1 cellular context compared by ENCODE assay signal in the genomic region with DNA sequence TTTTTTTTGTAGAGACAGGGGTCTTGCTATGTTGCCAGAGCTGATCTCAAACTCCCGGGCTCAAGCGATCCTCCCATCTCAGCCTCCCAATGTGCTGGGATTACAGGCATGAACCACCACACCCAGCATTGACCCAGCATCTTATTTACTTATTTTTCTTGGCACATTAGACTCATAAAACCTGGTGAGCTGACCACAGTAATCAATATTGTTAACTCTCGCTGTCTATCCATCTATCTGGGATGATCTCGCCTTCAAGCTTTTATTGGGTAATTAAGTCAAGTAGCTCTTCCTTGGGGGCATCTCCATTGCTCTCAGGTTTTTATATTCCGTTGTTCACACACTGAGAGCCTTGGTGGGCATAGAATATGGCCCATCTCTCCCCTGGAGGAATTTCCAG.
A peak's percentile ranks its signal among the peaks of the same experiment; 100 is the strongest.
TF ChIP-seq lines count a peak whose summit lies in the region.

No MANE protein-coding gene starts in this region.

TF ChIP-seq in HEK293, 187 proteins besides CTCF, POLR2A, EP300 and RAD21 (continued from another document):
- TF ChIP-seq ZNF423 (tag by site-specific recombination; IDR thresholded peaks at IDR 0.05) (peak; percentile 52; the same call in 1 of the 2 replicates), OSR2 (tag by site-specific recombination; IDR thresholded peaks at IDR 0.05) (peak; percentile 71; the same call in 1 of the 2 replicates), PRDM4 (tag by site-specific recombination; IDR thresholded peaks at IDR 0.05) (peak; percentile 77), KLF8 (tag by site-specific recombination; IDR thresholded peaks at IDR 0.05) (no peak), ZNF664 (tag by site-specific recombination; IDR thresholded peaks at IDR 0.05) (no peak), GLIS1 (tag by site-specific recombination; IDR thresholded peaks at IDR 0.05) (peak; percentile 90), FEZF1 (tag by site-specific recombination; IDR thresholded peaks at IDR 0.05) (peak; percentile 88), ZNF791 (tag by site-specific recombination; IDR thresholded peaks at IDR 0.05) (no peak), ZNF121 (tag by site-specific recombination; IDR thresholded peaks at IDR 0.05) (peak; percentile 81; the same call in 1 of the 2 replicates), KLF1 (tag by site-specific recombination; IDR thresholded peaks at IDR 0.05) (peak; percentile 41), ZNF324 (tag by site-specific recombination; IDR thresholded peaks at IDR 0.05) (0 out of 2 replicates have a peak, but pooled peaks have one; percentile 16), BCL6B (tag by site-specific recombination; IDR thresholded peaks at IDR 0.05) (0 out of 2 replicates have a peak, but pooled peaks have one; percentile 25), ZIC2 (tag by site-specific recombination; IDR thresholded peaks at IDR 0.05) (peak; percentile 96), ZFP37 (tag by site-specific recombination; IDR thresholded peaks at IDR 0.05) (no peak), ZNF214 (tag by site-specific recombination; IDR thresholded peaks at IDR 0.05; ENCODE audit: borderline replicate concordance) (no peak), ZNF843 (tag by site-specific recombination; IDR thresholded peaks at IDR 0.05) (peak; percentile 91), ZNF473 (tag by site-specific recombination; IDR thresholded peaks at IDR 0.05) (no peak), ZNF341 (tag by site-specific recombination; IDR thresholded peaks at IDR 0.05; ENCODE audit: low read depth) (0 out of 2 replicates have a peak, but pooled peaks have one; percentile 22)
- TF ChIP-seq, protein P1, sequence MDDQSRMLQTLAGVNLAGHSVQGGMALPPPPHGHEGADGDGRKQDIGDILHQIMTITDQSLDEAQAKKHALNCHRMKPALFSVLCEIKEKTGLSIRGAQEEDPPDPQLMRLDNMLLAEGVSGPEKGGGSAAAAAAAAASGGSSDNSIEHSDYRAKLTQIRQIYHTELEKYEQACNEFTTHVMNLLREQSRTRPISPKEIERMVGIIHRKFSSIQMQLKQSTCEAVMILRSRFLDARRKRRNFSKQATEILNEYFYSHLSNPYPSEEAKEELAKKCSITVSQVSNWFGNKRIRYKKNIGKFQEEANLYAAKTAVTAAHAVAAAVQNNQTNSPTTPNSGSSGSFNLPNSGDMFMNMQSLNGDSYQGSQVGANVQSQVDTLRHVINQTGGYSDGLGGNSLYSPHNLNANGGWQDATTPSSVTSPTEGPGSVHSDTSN (CRISPR knock-in tag; IDR thresholded peaks at IDR 0.05), result no peak
- TF ChIP-seq, protein P2, sequence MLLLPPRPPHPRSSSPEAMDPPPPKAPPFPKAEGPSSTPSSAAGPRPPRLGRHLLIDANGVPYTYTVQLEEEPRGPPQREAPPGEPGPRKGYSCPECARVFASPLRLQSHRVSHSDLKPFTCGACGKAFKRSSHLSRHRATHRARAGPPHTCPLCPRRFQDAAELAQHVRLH (tag by site-specific recombination; IDR thresholded peaks at IDR 0.05), result peak; percentile 73
TF ChIP-seq in HEK293: peak in this region for 24.
